In the genomic region with DNA sequence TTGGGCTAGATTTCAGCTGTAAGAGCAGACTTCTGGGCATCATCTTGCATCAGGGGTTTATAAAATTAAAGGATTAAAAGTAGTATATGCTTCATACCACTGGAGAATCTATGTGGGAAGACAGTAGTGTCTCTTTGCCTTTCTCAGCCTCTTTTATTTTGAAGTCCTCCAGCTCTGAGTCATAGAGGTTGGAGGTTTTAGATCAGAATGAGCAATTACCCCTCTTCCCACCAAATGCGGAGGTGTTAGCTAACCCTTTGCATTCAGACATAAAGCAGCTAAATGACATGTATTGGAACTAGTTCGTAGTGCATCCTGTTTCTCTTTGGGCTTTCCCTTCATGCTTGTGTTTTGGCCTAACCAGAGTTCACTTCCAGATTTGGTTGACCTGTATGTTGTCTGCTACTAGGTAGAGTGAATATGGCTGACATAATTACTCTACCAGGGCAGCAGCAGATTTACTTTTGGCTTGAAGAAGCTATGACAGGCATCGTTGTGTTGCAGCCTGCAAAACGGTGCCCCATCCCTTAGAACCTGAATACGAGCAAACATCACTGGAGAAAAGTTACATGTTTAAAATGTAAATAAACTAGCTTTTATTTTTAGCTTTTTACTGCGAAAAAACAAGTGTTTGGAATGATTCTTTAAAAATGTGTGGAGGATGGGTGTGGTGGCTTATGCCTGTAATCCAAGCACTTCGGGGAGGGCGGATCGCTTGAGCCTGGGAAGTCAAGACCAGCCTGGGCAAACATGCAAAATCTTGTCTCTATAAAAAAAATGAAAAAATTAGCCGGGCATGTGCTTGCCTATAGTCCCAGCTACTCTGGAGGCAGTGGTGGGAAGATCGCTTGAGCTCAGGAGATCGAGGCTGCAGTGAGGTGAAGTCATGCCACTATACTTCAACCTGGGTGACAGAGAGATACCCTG, we compare ENCODE assay signal across 8 cellular contexts.
DNase-seq lines count a peak whose midpoint lies in the region; ATAC-seq and TF ChIP-seq lines count a peak whose summit lies in the region.

No MANE protein-coding gene starts in this region.

- no peak overlapping the region for H3K4me3 Mint-ChIP-seq in CD4-positive, alpha-beta memory T cell

- no peak overlapping the region for H3K27ac ChIP-seq in suprapubic skin
- no peak overlapping the region for H3K27ac ChIP-seq in CD4-positive, alpha-beta memory T cell (ENCODE audit: low read depth, low read length)

- CTCF ChIA-PET in CD4-positive, alpha-beta memory T cell (lab: Charles Lee; ENCODE audit: partially characterized antibody) = interaction anchor here (1.0 to 1.3 kb wide), 2 partner anchors 11 to 61 kb away, joined by 3 read pairs; no protein-coding TSS in a partner anchor

- peaks cover 6 to 9% of the 10 kb centered on the region in 2 donors for H3K36me3 Mint-ChIP-seq in CD4-positive, alpha-beta memory T cell

- no peak for TF ChIP-seq CTCF in GM06990 (IDR thresholded peaks at IDR 0.05; ENCODE audit: insufficient read depth, low read length, poor library complexity, severe bottlenecking)
- TF ChIP-seq CTCF in fibroblast of villous mesenchyme (IDR thresholded peaks at IDR 0.05; ENCODE audit: insufficient read depth, low read depth, low read length) = no peak
- TF ChIP-seq CTCF in suprapubic skin (IDR thresholded peaks at IDR 0.05) = no peak

- H3K4me3 ChIP-seq in GM06990 (replicated peaks; ENCODE audit: low read depth, low read length) = no peak overlapping the region
- no peak overlapping the region for H3K4me3 ChIP-seq in fibroblast of villous mesenchyme (ENCODE audit: low read depth, low read length)
- no peak overlapping the region for H3K4me3 ChIP-seq in suprapubic skin
- no peak overlapping the region for H3K4me3 ChIP-seq in CD4-positive, alpha-beta memory T cell (ENCODE audit: low read length in 2 of 2)

- POLR2A ChIA-PET in CD4-positive, alpha-beta memory T cell (lab: Charles Lee; ENCODE audit: partially characterized antibody) = no interaction called here

- H3K4me1 Mint-ChIP-seq in CD4-positive, alpha-beta memory T cell = peaks cover 0 to 4% (median 2%) of the 10 kb centered on the region in 4 donors

- H3K9me3 ChIP-seq in suprapubic skin = no peaks in the 10 kb centered on the region
- no peaks in the 10 kb centered on the region for H3K9me3 ChIP-seq in CD4-positive, alpha-beta memory T cell (ENCODE audit: control insufficient read depth in 1 of 2, low read length in 2 of 2)

- H3K9me3 Mint-ChIP-seq in CD4-positive, alpha-beta memory T cell = peaks cover 0 to 5% (median 0%) of the 10 kb centered on the region in 8 donors

- H3K36me3 ChIP-seq in GM06990 (ENCODE audit: control insufficient read depth, insufficient read depth, low read length) = no peaks in the 10 kb centered on the region
- H3K36me3 ChIP-seq in suprapubic skin = peaks cover 3% of the 10 kb centered on the region
- no peaks in the 10 kb centered on the region for H3K36me3 ChIP-seq in CD4-positive, alpha-beta memory T cell (ENCODE audit: insufficient read depth, low read length)

- ATAC-seq in GM21367 (IDR thresholded peaks at IDR 0.05; ENCODE audit: unreplicated experiment) (peak; percentile 56), HG03521 (IDR thresholded peaks at IDR 0.05; ENCODE audit: unreplicated experiment) (peak; percentile 70), GM18502 (IDR thresholded peaks at IDR 0.05; ENCODE audit: poor library complexity, unreplicated experiment) (no peak)

- WGBS in suprapubic skin = 35% methylated on average over 12 of the region's 12 CpGs

- no peak for TF ChIP-seq EP300 in suprapubic skin (IDR thresholded peaks at IDR 0.05)

- H3K4me1 ChIP-seq in suprapubic skin = peaks cover 11% of the 10 kb centered on the region
- H3K4me1 ChIP-seq in CD4-positive, alpha-beta memory T cell (ENCODE audit: insufficient read depth, low read length) = no peaks in the 10 kb centered on the region

- H3K27me3 Mint-ChIP-seq in CD4-positive, alpha-beta memory T cell = no peaks in the 10 kb centered on the region

- DNase-seq in GM06990 (ENCODE audit: extremely low read depth, insufficient read length) = peak; percentile 16
- peak; percentile 47 for DNase-seq in fibroblast of villous mesenchyme (ENCODE audit: low read depth)
- no peak for DNase-seq in suprapubic skin (ENCODE audit: low spot score in 2 of 2)
- no peak for DNase-seq in SK-N-DZ (ENCODE audit: low spot score)
- DNase-seq in CD4-positive, alpha-beta memory T cell = no peak

- intact Hi-C loops in CD4-positive, alpha-beta memory T cell (cut with micrococcal nuclease) = no loop called here

- H3K27me3 ChIP-seq in GM06990 (replicated peaks; ENCODE audit: control insufficient read depth, insufficient read depth, low read length) = no peaks in the 10 kb centered on the region
- no peaks in the 10 kb centered on the region for H3K27me3 ChIP-seq in suprapubic skin
- no peaks in the 10 kb centered on the region for H3K27me3 ChIP-seq in CD4-positive, alpha-beta memory T cell (ENCODE audit: insufficient read depth, low read length)

- H3K27ac Mint-ChIP-seq in CD4-positive, alpha-beta memory T cell = no peak overlapping the region

- TF ChIP-seq POLR2A in suprapubic skin (IDR thresholded peaks at IDR 0.05) = no peak

Comparison
In these comparisons a context has a peak if more than half of its experiments do, and no peak if none do; other contexts are left out.
1. DNase-seq: peak in GM06990 (single experiment) and fibroblast of villous mesenchyme (single experiment); none in suprapubic skin (0 of 2), SK-N-DZ (single experiment) and CD4-positive, alpha-beta memory T cell (0 of 5).